Comparison of ENCODE assay signal across 1 cellular context in the genomic region with DNA sequence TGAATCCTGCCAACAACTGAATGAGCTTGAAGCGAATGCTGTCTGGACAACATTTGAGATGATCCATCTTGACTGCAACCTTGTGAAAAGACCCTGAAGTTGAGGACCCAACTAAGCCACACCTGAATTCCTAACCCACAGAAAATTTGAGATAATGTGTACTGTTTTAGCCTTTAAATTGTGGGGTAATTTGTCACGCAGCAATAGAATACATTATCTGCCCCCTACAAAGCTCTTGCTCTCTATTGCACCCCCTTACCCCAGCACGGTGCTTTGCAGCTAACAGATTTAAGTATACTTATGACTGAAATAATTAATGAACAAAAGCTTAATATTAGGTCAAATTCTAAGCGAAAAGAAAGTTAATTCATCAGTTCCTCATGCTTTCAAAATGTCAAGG.
TF ChIP-seq lines count a peak whose summit lies in the region.

No MANE protein-coding gene starts in this region.

TF ChIP-seq in K562, 482 proteins besides CTCF, POLR2A, EP300 and RAD21:
- TF ChIP-seq DACH1 (IDR thresholded peaks at IDR 0.05; ENCODE audit: partially characterized antibody) (no peak), RBM25 (IDR thresholded peaks at IDR 0.05; ENCODE audit: low read depth, low read length, severe bottlenecking) (peak; percentile 64), ATF3 (IDR thresholded peaks at IDR 0.05) (no peak), ATF3 (CRISPR knock-in tag; conservative IDR thresholded peaks at IDR 0.05) (no peak), SREBF2 (CRISPR knock-in tag; IDR thresholded peaks at IDR 0.05) (no peak), ZNF699 (CRISPR knock-in tag; IDR thresholded peaks at IDR 0.05; ENCODE audit: insufficient replicate concordance) (no peak), ZNF830 (CRISPR knock-in tag; IDR thresholded peaks at IDR 0.05) (no peak), NR0B1 (IDR thresholded peaks at IDR 0.05; ENCODE audit: partially characterized antibody) (no peak), CBX3 (IDR thresholded peaks at IDR 0.05; ENCODE audit: borderline replicate concordance in 1 of 2, low read length in 2 of 2) (peak in 1 of 2 experiments; percentile 14; a peak in 1 of 3 replicates), ZBTB40 (IDR thresholded peaks at IDR 0.05) (no peak), ZBTB40 (CRISPR knock-in tag; IDR thresholded peaks at IDR 0.05) (no peak), PHF21A (IDR thresholded peaks at IDR 0.05; ENCODE audit: borderline replicate concordance, low read depth) (no peak)
